ENCODE assay signal across 8 cellular contexts in genomic region chr14:68282479-68283377, GRCh38.
A peak's percentile ranks its signal among the peaks of the same experiment; 100 is the strongest.
DNase-seq lines count a peak whose midpoint lies in the region; ATAC-seq and TF ChIP-seq lines count a peak whose summit lies in the region.

No MANE protein-coding gene starts in this region.

- H3K27ac ChIP-seq in HUES48 (ENCODE audit: low read depth, low read length): peak overlapping the region; percentile 48
- H3K27ac ChIP-seq in uterus: peak overlapping the region; percentile 17 to 75
- H3K27ac ChIP-seq in tibial nerve: peak overlapping the region in 1 of 4 donors; percentile 68

- H3K36me3 ChIP-seq in HUES48 (ENCODE audit: control insufficient read depth, insufficient read depth, low read length) (no peaks in the 10 kb centered on the region), uterus (no peaks in the 10 kb centered on the region), tibial nerve (no peaks in the 10 kb centered on the region)

- peaks cover 4% of the 10 kb centered on the region for H3K36me3 Mint-ChIP-seq in activated naive CD8-positive, alpha-beta T cell treated with anti-CD3 and anti-CD28 coated beads, Interleukin-2, amount 10 ng/mL, durations not matched to agents 7 days and 5 days

- TF ChIP-seq POLR2A in uterus (IDR thresholded peaks at IDR 0.05): no peak
- no peak for TF ChIP-seq POLR2A in tibial nerve (IDR thresholded peaks at IDR 0.05)

- no peaks in the 10 kb centered on the region for H3K9me3 ChIP-seq in HUES48 (ENCODE audit: control insufficient read depth, insufficient read depth, low read length)
- no peaks in the 10 kb centered on the region for H3K9me3 ChIP-seq in uterus
- no peaks in the 10 kb centered on the region for H3K9me3 ChIP-seq in tibial nerve

- TF ChIP-seq CTCF in uterus (IDR thresholded peaks at IDR 0.05) (no peak), tibial nerve (IDR thresholded peaks at IDR 0.05) (no peak)

- H3K4me1 ChIP-seq in HUES48 (ENCODE audit: control insufficient read depth, insufficient read depth, low read length) (peaks cover 11% of the 10 kb centered on the region), uterus (peaks cover 0 to 27% of the 10 kb centered on the region in 2 donors), tibial nerve (peaks cover 0 to 50% (median 31%) of the 10 kb centered on the region in 4 donors)

- no peaks in the 10 kb centered on the region for H3K9me3 Mint-ChIP-seq in activated naive CD8-positive, alpha-beta T cell treated with anti-CD3 and anti-CD28 coated beads, Interleukin-2, amount 10 ng/mL, durations not matched to agents 7 days and 5 days

- TF ChIP-seq EP300 in tibial nerve (IDR thresholded peaks at IDR 0.05): no peak

- 87 to 93% methylated on average over 6 of the region's 6 CpGs for WGBS in tibial nerve, 2 donors

- peak overlapping the region; percentile 44 for H3K4me3 Mint-ChIP-seq in activated naive CD8-positive, alpha-beta T cell treated with anti-CD3 and anti-CD28 coated beads, Interleukin-2, amount 10 ng/mL, durations not matched to agents 7 days and 5 days

- peak; percentile 35 for DNase-seq in stimulated activated CD4-positive, alpha-beta T cell treated with anti-CD3 and anti-CD28 coated beads, Interleukin-1b, Interleukin-23, amount 100 ng/mL, for 48 hours
- DNase-seq in stimulated activated CD4-positive, alpha-beta T cell treated with anti-CD3 and anti-CD28 coated beads, Interleukin-12 subunit alpha, Interleukin-12 subunit beta, amount 100 ng/mL, for 4 hours: no peak
- DNase-seq in activated naive CD8-positive, alpha-beta T cell treated with anti-CD3 and anti-CD28 coated beads, Interleukin-2, amount 10 ng/mL, durations not matched to agents 7 days and 5 days: no peak
- DNase-seq in uterus: no peak
- DNase-seq in tibial nerve (ENCODE audit: low spot score in 2 of 2): no peak

- no peaks in the 10 kb centered on the region for H3K27me3 Mint-ChIP-seq in activated naive CD8-positive, alpha-beta T cell treated with anti-CD3 and anti-CD28 coated beads, Interleukin-2, amount 10 ng/mL, durations not matched to agents 7 days and 5 days

- H3K9ac ChIP-seq in HUES48 (ENCODE audit: low read depth, low read length): no peak overlapping the region

- intact Hi-C loops in uterus (cut with DNase I; ENCODE audit: low total_unique reads): no loop called here

- H3K27ac Mint-ChIP-seq in activated naive CD8-positive, alpha-beta T cell treated with anti-CD3 and anti-CD28 coated beads, Interleukin-2, amount 10 ng/mL, durations not matched to agents 7 days and 5 days: peak overlapping the region; percentile 98

- peaks cover 46% of the 10 kb centered on the region for H3K4me1 Mint-ChIP-seq in activated naive CD8-positive, alpha-beta T cell treated with anti-CD3 and anti-CD28 coated beads, Interleukin-2, amount 10 ng/mL, durations not matched to agents 7 days and 5 days

- peak; percentile 33 for ATAC-seq in activated naive CD8-positive, alpha-beta T cell treated with anti-CD3 and anti-CD28 coated beads, Interleukin-2, amount 10 ng/mL, durations not matched to agents 7 days and 5 days (ENCODE audit: low read depth)
- ATAC-seq in GM19328 (IDR thresholded peaks at IDR 0.05; ENCODE audit: unreplicated experiment) (no peak), GM18858 (IDR thresholded peaks at IDR 0.05; ENCODE audit: unreplicated experiment) (no peak)

- H3K4me3 ChIP-seq in HUES48 (ENCODE audit: low read depth, low read length) (no peak overlapping the region), uterus (no peak overlapping the region), tibial nerve (no peak overlapping the region)

- H3K27me3 ChIP-seq in HUES48 (ENCODE audit: control insufficient read depth, insufficient read depth, low read length) (no peaks in the 10 kb centered on the region; the same call in 1 of the 2 replicates), uterus (no peaks in the 10 kb centered on the region), tibial nerve (no peaks in the 10 kb centered on the region)

- POLR2A ChIA-PET in activated naive CD8-positive, alpha-beta T cell treated with anti-CD3 and anti-CD28 coated beads, Interleukin-2, amount 10 ng/mL, durations not matched to agents 7 days and 5 days (lab: Charles Lee): interaction anchor here (0.6 to 3.0 kb wide), 18 partner anchors 9 to 1115 kb away, joined by 3 to 20 read pairs (median 4); partner anchors contain the start of genes ERH, SLC39A9 and ZFP36L1
